13 cellular contexts compared by ENCODE assay signal in the genomic region with DNA sequence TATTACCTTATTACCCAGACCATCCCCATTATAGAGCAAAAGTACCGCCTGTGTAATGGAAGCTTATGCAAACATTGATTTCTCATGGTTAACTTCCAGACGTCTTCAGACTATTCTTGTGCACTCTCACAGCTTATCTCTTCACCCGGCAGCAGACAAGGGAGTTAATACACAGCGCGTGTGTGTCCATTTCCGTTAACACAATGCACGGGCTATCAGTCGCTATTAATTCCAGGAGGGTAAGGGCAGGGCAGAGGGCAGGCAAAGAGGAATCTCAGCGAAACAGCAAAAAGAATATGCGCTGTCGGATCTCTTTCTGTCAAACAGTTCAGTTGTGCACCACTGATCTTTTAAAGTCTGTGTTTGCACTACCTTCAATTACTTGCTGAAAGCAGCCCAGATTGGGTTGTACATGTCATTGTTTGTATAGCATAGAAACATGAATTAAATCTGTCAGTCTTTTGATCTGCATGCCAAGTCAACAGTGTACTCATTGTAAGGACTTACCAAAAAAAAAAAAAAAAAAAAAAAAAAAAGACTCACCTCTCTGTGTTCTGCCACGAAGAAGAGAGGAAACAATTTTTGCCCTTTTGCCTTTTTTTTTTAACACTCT. TPM values are rescaled to one million over a fixed set of nuclear protein-coding genes. Genes with fewer than 3 reads are reported as not detected.
DNase-seq lines count a peak whose midpoint lies in the region; ATAC-seq, FAIRE-seq and TF ChIP-seq lines count a peak whose summit lies in the region.
"Had no signal": no experiment of that assay in that cellular context is flagged by ENCODE, and none has a peak within 500 bp of the region (broad histone marks: within the 10 kb centered on the region; RNA-seq: fewer than 3 reads in every experiment).

No MANE protein-coding gene starts in this region.

- in situ Hi-C loops in HepG2 (cut with HindIII; ENCODE audit: extremely low pct_ligation_motif_present, low pct_unique_long_range_greater_than_20kb): loop anchor here (25.0 kb wide), 1 partner anchor 809 kb away; no protein-coding TSS in a partner anchor

- ATAC-seq in HepG2 (no peak), HG03442 (IDR thresholded peaks at IDR 0.05; ENCODE audit: unreplicated experiment) (no peak), GM19467 (IDR thresholded peaks at IDR 0.05; ENCODE audit: unreplicated experiment) (no peak), HG03039 (IDR thresholded peaks at IDR 0.05; ENCODE audit: unreplicated experiment) (no peak)
- ATAC-seq: activated CD8-positive, alpha-beta T cell treated with anti-CD3 and anti-CD28 coated beads for 36 hours had no signal

- no peak for TF ChIP-seq EP300 in HepG2 (IDR thresholded peaks at IDR 0.05; ENCODE audit: low read depth in 2 of 2, low read length in 2 of 2)
- no peak for TF ChIP-seq EP300 in HepG2 (CRISPR knock-in tag; IDR thresholded peaks at IDR 0.05; ENCODE audit: borderline replicate concordance)
- no peak for TF ChIP-seq EP300 in tibial nerve (IDR thresholded peaks at IDR 0.05)

- H4K20me1 ChIP-seq in HepG2 (ENCODE audit: insufficient read depth, low read length): no peaks in the 10 kb centered on the region

- POLR2A ChIA-PET in HepG2 (lab: Yijun Ruan, JAX): no interaction called here

- no peak for TF ChIP-seq CTCF in WERI-Rb-1 (IDR thresholded peaks at IDR 0.05; ENCODE audit: low read depth, low read length)
- TF ChIP-seq CTCF in HepG2 (CRISPR knock-in tag; IDR thresholded peaks at IDR 0.05): no peak
- TF ChIP-seq CTCF in tibial nerve (IDR thresholded peaks at IDR 0.05): no peak

- H3K4me2 ChIP-seq in HepG2 (ENCODE audit: low read depth, low read length): peak overlapping the region; percentile 18; the same call in 1 of the 2 replicates

- no peaks in the 10 kb centered on the region for H3K9me3 ChIP-seq in WERI-Rb-1 (ENCODE audit: severe bottlenecking)
- H3K9me3 ChIP-seq in HepG2 (ENCODE audit: low read length): no peaks in the 10 kb centered on the region
- H3K9me3 ChIP-seq in tibial nerve: no peaks in the 10 kb centered on the region

- no peak overlapping the region for H3K4me3 ChIP-seq in WERI-Rb-1 (ENCODE audit: low read depth, low read length)
- no peak overlapping the region for H3K4me3 ChIP-seq in HepG2 (replicated peaks in 1 of 3; ENCODE audit: insufficient read depth in 1 of 3, low read depth in 2 of 3, low read length in 3 of 3)
- no peak overlapping the region for H3K4me3 ChIP-seq in tibial nerve

- intact Hi-C loops in HepG2 (cut with micrococcal nuclease; ENCODE audit: unreplicated experiment): no loop called here

- TF ChIP-seq POLR2A in HepG2 (IDR thresholded peaks at IDR 0.05; ENCODE audit: insufficient read depth in 1 of 2, low read depth in 2 of 2, low read length in 2 of 2): no peak
- no peak for TF ChIP-seq POLR2A in tibial nerve (IDR thresholded peaks at IDR 0.05)

- H3K9ac ChIP-seq in HepG2 (ENCODE audit: insufficient read depth, low read depth, low read length): no peak overlapping the region

- 3% methylated on average over 12 of the region's 12 CpGs for WGBS in HepG2 (ENCODE audit: low lambda C conversion rate)
- 43 to 60% methylated on average over 12 of the region's 12 CpGs for WGBS in tibial nerve, 2 donors

- no peaks in the 10 kb centered on the region for H3K79me2 ChIP-seq in HepG2 (ENCODE audit: insufficient read depth, low read length)

- H2AFZ ChIP-seq in HepG2 (ENCODE audit: low read length): no peak overlapping the region

- DNase-seq in COR-L47 (lab: John Stamatoyannopoulos, UW): peak; percentile 82
- peak; percentile 12 for DNase-seq in NCI-H1694 (lab: John Stamatoyannopoulos, UW)
- peak; percentile 8 for DNase-seq in WERI-Rb-1
- DNase-seq in HepG2 (ENCODE audit: low spot score): peak; percentile 57
- DNase-seq in tibial nerve (ENCODE audit: low spot score in 2 of 2): no peak
- DNase-seq: activated CD8-positive, alpha-beta T cell treated with anti-CD3 and anti-CD28 coated beads for 36 hours; DMS79; immature natural killer cell; stimulated activated CD4-positive, alpha-beta T cell treated with anti-CD3 and anti-CD28 coated beads, Interleukin-15, amount 100 ng/mL, for 24 hours; stimulated activated CD8-positive, alpha-beta memory T cell treated with anti-CD3 and anti-CD28 coated beads, Interleukin-4, amount 100 ng/mL, for 48 hours had no signal

- CTCF ChIA-PET in HepG2 (lab: Yijun Ruan, JAX; ENCODE audit: low intra/inter-chr PET ratio, low total read pairs): no interaction called here

- TF ChIP-seq RAD21 in HepG2 (CRISPR knock-in tag; IDR thresholded peaks at IDR 0.05): no peak

- H3K27me3 ChIP-seq in WERI-Rb-1 (ENCODE audit: insufficient read depth, low read depth, severe bottlenecking) (no peaks in the 10 kb centered on the region), HepG2 (ENCODE audit: control insufficient read depth in 1 of 2, insufficient read depth in 2 of 2, low read length in 2 of 2) (no peaks in the 10 kb centered on the region; a peak in 1 of 5 replicates), tibial nerve (no peaks in the 10 kb centered on the region)

- no peak for FAIRE-seq in HepG2 (lab: Jason Lieb, UNC)

- no TSS peak for BruUV-seq in HepG2 (replicated peaks; lab: Mats Ljungman, UMichigan)

- no peaks in the 10 kb centered on the region for H3K36me3 ChIP-seq in WERI-Rb-1
- H3K36me3 ChIP-seq in HepG2 (replicated peaks in 1 of 2; ENCODE audit: control insufficient read depth in 1 of 2, insufficient read depth in 2 of 2, low read length in 2 of 2): no peaks in the 10 kb centered on the region
- H3K36me3 ChIP-seq in tibial nerve: no peaks in the 10 kb centered on the region

- no peak overlapping the region for H3K27ac ChIP-seq in WERI-Rb-1
- no peak overlapping the region for H3K27ac ChIP-seq in HepG2 (ENCODE audit: extremely low read length, insufficient read depth, low read length)
- no peak overlapping the region for H3K27ac ChIP-seq in tibial nerve

- H3K4me1 ChIP-seq in HepG2 (ENCODE audit: insufficient read depth, low read length) (no peaks in the 10 kb centered on the region), tibial nerve (no peaks in the 10 kb centered on the region)

TF ChIP-seq in HepG2, 621 proteins besides CTCF, POLR2A, EP300 and RAD21 (continues in another document):
- TF ChIP-seq ZNF557 (CRISPR knock-in tag; IDR thresholded peaks at IDR 0.05) (no peak), GZF1 (CRISPR knock-in tag; IDR thresholded peaks at IDR 0.05) (no peak), GLMP (CRISPR knock-in tag; IDR thresholded peaks at IDR 0.05; ENCODE audit: borderline replicate concordance) (no peak), ZNF574 (CRISPR knock-in tag; IDR thresholded peaks at IDR 0.05) (no peak), ZFP82 (CRISPR knock-in tag; IDR thresholded peaks at IDR 0.05; ENCODE audit: borderline replicate concordance) (no peak), STAT5B (CRISPR knock-in tag; IDR thresholded peaks at IDR 0.05) (no peak), ZZZ3 (CRISPR knock-in tag; IDR thresholded peaks at IDR 0.05; ENCODE audit: borderline replicate concordance) (no peak)

RNA-seq across cellular contexts. Expression of gene CABCOCO1, which starts 41.1 kb away (rescaled TPM):
- not detected in 2 replicates for total RNA-seq in HepG2 (2016; rRNA removed; fragmentation: Illumina TruSeq; extraction: Trizol)
- not detected in 2 replicates for total RNA-seq in HepG2 (2016; cell fraction: cytosol; rRNA removed; fragmentation: Illumina TruSeq; extraction: Trizol; ENCODE audit: low read depth)
- not detected in 2 replicates for total RNA-seq in HepG2 (2016; cell fraction: insoluble cytoplasmic fraction; rRNA removed; fragmentation: Illumina TruSeq; extraction: Trizol)
- not detected in 2 replicates for total RNA-seq in HepG2 (2016; cell fraction: membrane; rRNA removed; fragmentation: Illumina TruSeq; extraction: Trizol)
- total RNA-seq in HepG2 (2016; cell fraction: nucleus; rRNA removed; fragmentation: Illumina TruSeq; extraction: Trizol): not detected in 2 replicates
- polyA plus RNA-seq in HepG2 (2011; rRNA removed): not detected in 2 replicates
- polyA plus RNA-seq in HepG2 (2011; cell fraction: cytosol; rRNA removed): not detected in 2 replicates
- not detected in 2 replicates for polyA plus RNA-seq in HepG2 (2011; cell fraction: nucleus; rRNA removed)
- not detected in 2 replicates for polyA plus RNA-seq in HepG2 (2012)
- polyA plus RNA-seq in HepG2 (2016; cell fraction: cytosol; fragmentation: Illumina TruSeq; extraction: Trizol; ENCODE audit: low read depth): not detected in 2 replicates
- not detected in 2 replicates for polyA plus RNA-seq in HepG2 (2016; cell fraction: insoluble cytoplasmic fraction; fragmentation: Illumina TruSeq; extraction: Trizol; ENCODE audit: low read depth)
- polyA plus RNA-seq in HepG2 (2016; cell fraction: membrane; fragmentation: Illumina TruSeq; extraction: Trizol; ENCODE audit: low read depth): not detected in 2 replicates
- polyA plus RNA-seq in HepG2 (2016; cell fraction: nucleus; fragmentation: Illumina TruSeq; extraction: Trizol; ENCODE audit: insufficient read depth, low read depth): not detected in 2 replicates
- polyA minus RNA-seq in HepG2 (2011; rRNA and poly(A)+ RNA removed; ENCODE audit: low replicate concordance): not detected in 2 replicates
- polyA minus RNA-seq in HepG2 (2011; cell fraction: cytosol; rRNA and poly(A)+ RNA removed): not detected in 2 replicates
- polyA minus RNA-seq in HepG2 (2011; cell fraction: nucleus; rRNA and poly(A)+ RNA removed): not detected in 2 replicates
- not detected for total RNA-seq in tibial nerve
- total RNA-seq: activated CD8-positive, alpha-beta T cell treated with anti-CD3 and anti-CD28 coated beads for 36 hours had no signal
- polyA plus RNA-seq: immature natural killer cell had no signal

Comparison
In these comparisons a context has a peak if more than half of its experiments do, and no peak if none do; other contexts are left out.
1. DNase-seq: peak in COR-L47 (single experiment), NCI-H1694 (single experiment), WERI-Rb-1 (single experiment) and HepG2 (single experiment); none in tibial nerve (0 of 2).